2 cellular contexts compared by ENCODE assay signal in the genomic region with DNA sequence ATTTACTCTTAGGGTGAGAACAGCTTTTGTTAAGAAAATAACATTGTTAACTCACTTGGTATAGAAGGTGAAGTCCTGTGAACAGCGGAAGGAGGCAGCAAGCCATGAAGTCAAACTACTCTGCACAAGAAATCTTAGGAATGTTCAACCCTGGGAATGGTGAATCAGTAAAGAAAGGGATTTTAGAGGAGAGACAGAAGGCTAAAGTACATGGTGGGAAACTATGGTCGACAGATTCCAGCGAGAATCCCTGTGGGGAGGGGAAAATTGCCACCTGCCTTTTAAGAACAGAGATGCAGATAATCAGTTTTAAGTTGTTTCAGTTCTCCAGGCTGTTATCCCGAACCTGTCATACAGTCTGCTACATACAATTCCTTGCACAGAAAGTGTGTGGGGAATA.
TF ChIP-seq lines count a peak whose summit lies in the region.

No MANE protein-coding gene starts in this region.

TF ChIP-seq in SK-N-SH treated with all-trans-retinoic acid at 6 μM for 48 hours, 23 proteins besides CTCF, POLR2A, EP300 and RAD21 (continued from another document):
- TF ChIP-seq POU6F1 (CRISPR knock-in tag; IDR thresholded peaks at IDR 0.05; ENCODE audit: borderline replicate concordance, low read depth) (no peak), CSDC2 (CRISPR knock-in tag; IDR thresholded peaks at IDR 0.05) (no peak), ZNF565 (CRISPR knock-in tag; conservative IDR thresholded peaks at IDR 0.05; ENCODE audit: low read depth) (no peak)

TF ChIP-seq in SK-N-SH, 30 proteins besides CTCF, POLR2A, EP300 and RAD21 (continued from another document):
- no peak for TF ChIP-seq REST (IDR thresholded peaks at IDR 0.05; ENCODE audit: low read depth, low read length)
- TF ChIP-seq MAX (IDR thresholded peaks at IDR 0.05; ENCODE audit: low read depth): no peak
- no peak for TF ChIP-seq RFX5 (IDR thresholded peaks at IDR 0.05; ENCODE audit: low read length)
- no peak for TF ChIP-seq FOSL2 (IDR thresholded peaks at IDR 0.05; ENCODE audit: borderline replicate concordance, low read depth)
